In the genomic region with DNA sequence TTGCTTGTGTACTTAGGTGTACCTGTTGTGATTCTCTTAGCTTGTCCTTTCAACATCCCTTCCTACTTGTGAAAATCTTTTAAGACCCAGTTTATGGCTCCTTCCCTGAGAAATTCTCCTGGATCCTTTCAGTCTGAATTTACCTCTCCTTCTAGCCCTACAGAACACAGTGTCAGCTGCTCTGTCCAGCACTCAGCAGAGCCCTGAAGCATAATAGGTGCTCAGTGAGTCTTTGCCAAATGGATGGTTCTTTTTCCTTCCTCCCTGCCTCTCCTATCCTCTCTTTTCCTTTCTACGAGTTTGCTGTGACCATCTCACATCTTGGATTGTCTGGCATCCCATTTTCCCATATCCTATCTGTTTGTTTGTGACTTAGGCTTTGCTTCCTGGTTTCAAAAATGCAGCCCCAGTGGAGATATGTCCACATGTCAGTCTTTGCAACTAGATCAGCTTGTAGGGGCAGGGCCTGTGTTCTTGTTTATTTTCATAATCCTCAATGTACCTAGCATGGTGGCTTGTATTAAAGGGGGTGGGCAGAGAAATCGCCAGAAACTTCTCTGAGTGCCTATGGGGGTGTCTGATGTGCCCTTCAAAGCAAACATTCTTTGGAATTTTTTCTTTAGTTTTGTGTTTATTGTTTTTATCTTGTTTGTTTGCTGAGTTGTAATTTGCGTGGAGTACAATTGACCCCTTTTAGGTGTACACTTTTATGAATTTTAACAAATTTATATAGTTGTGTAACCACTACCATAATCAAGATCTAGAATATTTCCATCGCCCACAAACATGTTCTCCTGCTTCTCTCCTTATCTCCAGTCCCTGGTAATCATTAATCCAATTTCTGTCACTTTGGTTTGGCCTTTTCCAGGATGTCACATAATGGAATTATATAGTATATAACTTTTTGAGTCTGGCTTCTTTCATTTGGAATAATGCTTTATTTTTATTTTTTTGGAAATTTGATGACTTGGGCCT, we compare ENCODE assay signal across 1 cellular context.
TF ChIP-seq lines count a peak whose summit lies in the region.

No MANE protein-coding gene starts in this region.

TF ChIP-seq in HepG2, 621 proteins besides CTCF, POLR2A, EP300 and RAD21 (continued from another document and continues in another):
- TF ChIP-seq, protein P1, sequence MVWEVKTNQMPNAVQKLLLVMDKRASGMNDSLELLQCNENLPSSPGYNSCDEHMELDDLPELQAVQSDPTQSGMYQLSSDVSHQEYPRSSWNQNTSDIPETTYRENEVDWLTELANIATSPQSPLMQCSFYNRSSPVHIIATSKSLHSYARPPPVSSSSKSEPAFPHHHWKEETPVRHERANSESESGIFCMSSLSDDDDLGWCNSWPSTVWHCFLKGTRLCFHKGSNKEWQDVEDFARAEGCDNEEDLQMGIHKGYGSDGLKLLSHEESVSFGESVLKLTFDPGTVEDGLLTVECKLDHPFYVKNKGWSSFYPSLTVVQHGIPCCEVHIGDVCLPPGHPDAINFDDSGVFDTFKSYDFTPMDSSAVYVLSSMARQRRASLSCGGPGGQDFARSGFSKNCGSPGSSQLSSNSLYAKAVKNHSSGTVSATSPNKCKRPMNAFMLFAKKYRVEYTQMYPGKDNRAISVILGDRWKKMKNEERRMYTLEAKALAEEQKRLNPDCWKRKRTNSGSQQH (CRISPR knock-in tag; IDR thresholded peaks at IDR 0.05; ENCODE audit: low read depth): no peak
- no peak for TF ChIP-seq ZMAT3 (CRISPR knock-in tag; conservative IDR thresholded peaks at IDR 0.05)
- TF ChIP-seq, protein P2, sequence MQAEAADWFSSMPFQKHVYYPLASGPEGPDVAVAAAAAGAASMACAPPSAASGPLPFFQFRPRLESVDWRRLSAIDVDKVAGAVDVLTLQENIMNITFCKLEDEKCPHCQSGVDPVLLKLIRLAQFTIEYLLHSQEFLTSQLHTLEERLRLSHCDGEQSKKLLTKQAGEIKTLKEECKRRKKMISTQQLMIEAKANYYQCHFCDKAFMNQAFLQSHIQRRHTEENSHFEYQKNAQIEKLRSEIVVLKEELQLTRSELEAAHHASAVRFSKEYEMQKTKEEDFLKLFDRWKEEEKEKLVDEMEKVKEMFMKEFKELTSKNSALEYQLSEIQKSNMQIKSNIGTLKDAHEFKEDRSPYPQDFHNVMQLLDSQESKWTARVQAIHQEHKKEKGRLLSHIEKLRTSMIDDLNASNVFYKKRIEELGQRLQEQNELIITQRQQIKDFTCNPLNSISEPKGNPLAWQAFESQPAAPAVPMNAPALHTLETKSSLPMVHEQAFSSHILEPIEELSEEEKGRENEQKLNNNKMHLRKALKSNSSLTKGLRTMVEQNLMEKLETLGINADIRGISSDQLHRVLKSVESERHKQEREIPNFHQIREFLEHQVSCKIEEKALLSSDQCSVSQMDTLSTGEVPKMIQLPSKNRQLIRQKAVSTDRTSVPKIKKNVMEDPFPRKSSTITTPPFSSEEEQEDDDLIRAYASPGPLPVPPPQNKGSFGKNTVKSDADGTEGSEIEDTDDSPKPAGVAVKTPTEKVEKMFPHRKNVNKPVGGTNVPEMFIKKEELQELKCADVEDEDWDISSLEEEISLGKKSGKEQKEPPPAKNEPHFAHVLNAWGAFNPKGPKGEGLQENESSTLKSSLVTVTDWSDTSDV (CRISPR knock-in tag; IDR thresholded peaks at IDR 0.05): no peak
- peak; percentile 37; the same call in 1 of the 2 replicates for TF ChIP-seq FOXJ3 (CRISPR knock-in tag; IDR thresholded peaks at IDR 0.05; ENCODE audit: borderline replicate concordance)
- TF ChIP-seq, protein P3, sequence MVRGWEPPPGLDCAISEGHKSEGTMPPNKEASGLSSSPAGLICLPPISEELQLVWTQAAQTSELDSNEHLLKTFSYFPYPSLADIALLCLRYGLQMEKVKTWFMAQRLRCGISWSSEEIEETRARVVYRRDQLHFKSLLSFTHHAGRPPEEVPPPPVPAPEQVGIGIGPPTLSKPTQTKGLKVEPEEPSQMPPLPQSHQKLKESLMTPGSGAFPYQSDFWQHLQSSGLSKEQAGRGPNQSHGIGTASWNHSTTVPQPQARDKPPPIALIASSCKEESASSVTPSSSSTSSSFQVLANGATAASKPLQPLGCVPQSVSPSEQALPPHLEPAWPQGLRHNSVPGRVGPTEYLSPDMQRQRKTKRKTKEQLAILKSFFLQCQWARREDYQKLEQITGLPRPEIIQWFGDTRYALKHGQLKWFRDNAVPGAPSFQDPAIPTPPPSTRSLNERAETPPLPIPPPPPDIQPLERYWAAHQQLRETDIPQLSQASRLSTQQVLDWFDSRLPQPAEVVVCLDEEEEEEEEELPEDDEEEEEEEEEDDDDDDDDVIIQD (CRISPR knock-in tag; IDR thresholded peaks at IDR 0.05; ENCODE audit: low read depth): no peak
- no peak for TF ChIP-seq ARHGAP35 (CRISPR knock-in tag; IDR thresholded peaks at IDR 0.05; ENCODE audit: borderline replicate concordance)
- no peak for TF ChIP-seq FOXP1 (IDR thresholded peaks at IDR 0.05)
- peak; percentile 27; the same call in 1 of the 2 replicates for TF ChIP-seq FOXP1 (CRISPR knock-in tag; IDR thresholded peaks at IDR 0.05)
- TF ChIP-seq SSRP1 (CRISPR knock-in tag; IDR thresholded peaks at IDR 0.05): no peak
- no peak for TF ChIP-seq THYN1 (CRISPR knock-in tag; IDR thresholded peaks at IDR 0.05; ENCODE audit: borderline replicate concordance, low read depth)
- no peak for TF ChIP-seq ZNF761 (CRISPR knock-in tag; conservative IDR thresholded peaks at IDR 0.05)
- TF ChIP-seq SOX13 (IDR thresholded peaks at IDR 0.05): no peak
- TF ChIP-seq SOX13 (CRISPR knock-in tag; conservative IDR thresholded peaks at IDR 0.05 in 1 of 2, IDR thresholded peaks at IDR 0.05 in 1 of 2): no peak; a peak in 1 of 4 replicates
- no peak for TF ChIP-seq FOSL1 (CRISPR knock-in tag; IDR thresholded peaks at IDR 0.05; ENCODE audit: borderline replicate concordance)
- no peak for TF ChIP-seq HOXA5 (CRISPR knock-in tag; IDR thresholded peaks at IDR 0.05)
- no peak for TF ChIP-seq FIP1L1 (IDR thresholded peaks at IDR 0.05; ENCODE audit: borderline replicate concordance, insufficient read depth, low read depth, low read length)
- TF ChIP-seq, protein P4, sequence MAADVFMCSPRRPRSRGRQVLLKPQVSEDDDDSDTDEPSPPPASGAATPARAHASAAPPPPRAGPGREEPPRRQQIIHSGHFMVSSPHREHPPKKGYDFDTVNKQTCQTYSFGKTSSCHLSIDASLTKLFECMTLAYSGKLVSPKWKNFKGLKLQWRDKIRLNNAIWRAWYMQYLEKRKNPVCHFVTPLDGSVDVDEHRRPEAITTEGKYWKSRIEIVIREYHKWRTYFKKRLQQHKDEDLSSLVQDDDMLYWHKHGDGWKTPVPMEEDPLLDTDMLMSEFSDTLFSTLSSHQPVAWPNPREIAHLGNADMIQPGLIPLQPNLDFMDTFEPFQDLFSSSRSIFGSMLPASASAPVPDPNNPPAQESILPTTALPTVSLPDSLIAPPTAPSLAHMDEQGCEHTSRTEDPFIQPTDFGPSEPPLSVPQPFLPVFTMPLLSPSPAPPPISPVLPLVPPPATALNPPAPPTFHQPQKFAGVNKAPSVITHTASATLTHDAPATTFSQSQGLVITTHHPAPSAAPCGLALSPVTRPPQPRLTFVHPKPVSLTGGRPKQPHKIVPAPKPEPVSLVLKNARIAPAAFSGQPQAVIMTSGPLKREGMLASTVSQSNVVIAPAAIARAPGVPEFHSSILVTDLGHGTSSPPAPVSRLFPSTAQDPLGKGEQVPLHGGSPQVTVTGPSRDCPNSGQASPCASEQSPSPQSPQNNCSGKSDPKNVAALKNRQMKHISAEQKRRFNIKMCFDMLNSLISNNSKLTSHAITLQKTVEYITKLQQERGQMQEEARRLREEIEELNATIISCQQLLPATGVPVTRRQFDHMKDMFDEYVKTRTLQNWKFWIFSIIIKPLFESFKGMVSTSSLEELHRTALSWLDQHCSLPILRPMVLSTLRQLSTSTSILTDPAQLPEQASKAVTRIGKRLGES (CRISPR knock-in tag; IDR thresholded peaks at IDR 0.05; ENCODE audit: borderline replicate concordance): no peak
- peak; percentile 36; the same call in 1 of the 2 replicates for TF ChIP-seq GATAD2A (CRISPR knock-in tag; IDR thresholded peaks at IDR 0.05)
- no peak for TF ChIP-seq STAG1 (CRISPR knock-in tag; IDR thresholded peaks at IDR 0.05)
- no peak for TF ChIP-seq PHF5A (CRISPR knock-in tag; IDR thresholded peaks at IDR 0.05; ENCODE audit: low read depth, unreplicated experiment)
- TF ChIP-seq, protein P5, sequence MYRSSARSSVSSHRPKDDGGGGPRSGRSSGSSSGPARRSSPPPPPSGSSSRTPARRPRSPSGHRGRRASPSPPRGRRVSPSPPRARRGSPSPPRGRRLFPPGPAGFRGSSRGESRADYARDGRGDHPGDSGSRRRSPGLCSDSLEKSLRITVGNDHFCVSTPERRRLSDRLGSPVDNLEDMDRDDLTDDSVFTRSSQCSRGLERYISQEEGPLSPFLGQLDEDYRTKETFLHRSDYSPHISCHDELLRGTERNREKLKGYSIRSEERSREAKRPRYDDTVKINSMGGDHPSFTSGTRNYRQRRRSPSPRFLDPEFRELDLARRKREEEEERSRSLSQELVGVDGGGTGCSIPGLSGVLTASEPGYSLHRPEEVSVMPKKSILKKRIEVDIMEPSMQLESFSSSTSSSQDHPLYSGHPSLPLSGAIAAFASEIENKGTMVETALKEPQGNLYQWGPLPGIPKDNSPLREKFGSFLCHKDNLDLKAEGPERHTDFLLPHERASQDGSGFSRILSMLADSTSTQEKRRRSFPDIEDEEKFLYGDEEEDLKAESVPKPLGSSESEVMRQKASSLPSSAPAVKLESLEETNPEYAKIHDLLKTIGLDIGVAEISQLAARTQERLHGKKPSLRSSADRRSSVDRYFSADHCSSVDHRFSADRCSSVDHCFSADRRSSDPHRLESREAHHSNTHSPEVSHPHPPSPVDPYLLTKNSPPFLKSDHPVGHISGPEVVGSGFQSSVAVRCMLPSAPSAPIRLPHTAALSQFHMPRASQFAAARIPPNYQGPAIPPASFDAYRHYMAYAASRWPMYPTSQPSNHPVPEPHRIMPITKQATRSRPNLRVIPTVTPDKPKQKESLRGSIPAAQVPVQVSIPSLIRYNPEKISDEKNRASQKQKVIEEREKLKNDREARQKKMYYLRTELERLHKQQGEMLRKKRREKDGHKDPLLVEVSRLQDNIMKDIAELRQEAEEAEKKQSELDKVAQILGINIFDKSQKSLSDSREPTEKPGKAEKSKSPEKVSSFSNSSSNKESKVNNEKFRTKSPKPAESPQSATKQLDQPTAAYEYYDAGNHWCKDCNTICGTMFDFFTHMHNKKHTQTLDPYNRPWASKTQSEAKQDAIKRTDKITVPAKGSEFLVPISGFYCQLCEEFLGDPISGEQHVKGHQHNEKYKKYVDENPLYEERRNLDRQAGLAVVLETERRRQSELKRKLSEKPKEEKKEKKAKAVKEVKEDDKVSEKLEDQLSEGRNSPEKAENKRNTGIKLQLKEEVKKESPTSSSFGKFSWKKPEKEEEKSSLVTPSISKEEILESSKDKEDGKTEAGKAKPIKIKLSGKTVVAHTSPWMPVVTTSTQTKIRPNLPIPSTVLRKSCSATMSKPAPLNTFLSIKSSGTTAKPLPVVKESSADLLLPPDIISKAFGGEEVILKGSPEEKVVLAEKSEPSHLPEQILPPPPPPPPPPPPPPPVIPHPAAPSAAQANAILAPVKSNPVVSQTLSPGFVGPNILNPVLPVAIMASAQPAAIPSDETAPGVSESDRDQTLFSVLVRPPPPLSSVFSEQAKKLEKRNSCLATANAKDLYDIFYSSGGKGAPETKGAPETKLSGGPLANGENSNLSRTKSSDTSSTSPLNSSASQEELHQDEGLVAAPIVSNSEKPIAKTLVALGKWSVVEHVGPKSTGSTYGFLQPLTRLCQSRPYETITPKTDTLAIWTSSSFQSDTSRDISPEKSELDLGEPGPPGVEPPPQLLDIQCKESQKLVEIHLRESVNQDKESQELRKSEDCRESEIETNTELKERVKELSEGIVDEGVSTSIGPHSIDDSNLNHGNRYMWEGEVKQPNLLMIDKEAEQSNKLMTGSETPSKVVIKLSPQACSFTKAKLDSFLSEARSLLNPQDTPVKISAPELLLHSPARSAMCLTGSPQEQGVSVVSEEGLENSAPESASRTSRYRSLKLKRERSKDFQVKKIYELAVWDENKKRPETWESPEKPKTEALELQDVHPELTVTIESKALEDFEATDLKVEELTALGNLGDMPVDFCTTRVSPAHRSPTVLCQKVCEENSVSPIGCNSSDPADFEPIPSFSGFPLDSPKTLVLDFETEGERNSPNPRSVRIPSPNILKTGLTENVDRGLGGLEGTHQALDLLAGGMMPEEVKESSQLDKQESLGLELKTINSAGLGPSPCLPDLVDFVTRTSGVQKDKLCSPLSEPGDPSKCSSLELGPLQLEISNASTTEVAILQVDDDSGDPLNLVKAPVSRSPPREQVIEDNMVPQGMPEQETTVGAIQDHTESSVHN (CRISPR knock-in tag; IDR thresholded peaks at IDR 0.05): no peak
- TF ChIP-seq LCORL (IDR thresholded peaks at IDR 0.05): no peak
- TF ChIP-seq LCORL (CRISPR knock-in tag; IDR thresholded peaks at IDR 0.05): 0 out of 2 replicates have a peak, but pooled peaks have one; percentile 30
- no peak for TF ChIP-seq RFX1 (IDR thresholded peaks at IDR 0.05)
- TF ChIP-seq ZNF180 (CRISPR knock-in tag; IDR thresholded peaks at IDR 0.05; ENCODE audit: borderline replicate concordance, low read depth): no peak
- 0 out of 2 replicates have a peak, but pooled peaks have one; percentile 48 for TF ChIP-seq NFIC (IDR thresholded peaks at IDR 0.05; ENCODE audit: low read length)
- TF ChIP-seq, protein P6, sequence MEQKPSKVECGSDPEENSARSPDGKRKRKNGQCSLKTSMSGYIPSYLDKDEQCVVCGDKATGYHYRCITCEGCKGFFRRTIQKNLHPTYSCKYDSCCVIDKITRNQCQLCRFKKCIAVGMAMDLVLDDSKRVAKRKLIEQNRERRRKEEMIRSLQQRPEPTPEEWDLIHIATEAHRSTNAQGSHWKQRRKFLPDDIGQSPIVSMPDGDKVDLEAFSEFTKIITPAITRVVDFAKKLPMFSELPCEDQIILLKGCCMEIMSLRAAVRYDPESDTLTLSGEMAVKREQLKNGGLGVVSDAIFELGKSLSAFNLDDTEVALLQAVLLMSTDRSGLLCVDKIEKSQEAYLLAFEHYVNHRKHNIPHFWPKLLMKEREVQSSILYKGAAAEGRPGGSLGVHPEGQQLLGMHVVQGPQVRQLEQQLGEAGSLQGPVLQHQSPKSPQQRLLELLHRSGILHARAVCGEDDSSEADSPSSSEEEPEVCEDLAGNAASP (CRISPR knock-in tag; IDR thresholded peaks at IDR 0.05; ENCODE audit: borderline replicate concordance): no peak
- no peak for TF ChIP-seq SPEN (CRISPR knock-in tag; IDR thresholded peaks at IDR 0.05; ENCODE audit: low read depth)
- TF ChIP-seq, protein P7, sequence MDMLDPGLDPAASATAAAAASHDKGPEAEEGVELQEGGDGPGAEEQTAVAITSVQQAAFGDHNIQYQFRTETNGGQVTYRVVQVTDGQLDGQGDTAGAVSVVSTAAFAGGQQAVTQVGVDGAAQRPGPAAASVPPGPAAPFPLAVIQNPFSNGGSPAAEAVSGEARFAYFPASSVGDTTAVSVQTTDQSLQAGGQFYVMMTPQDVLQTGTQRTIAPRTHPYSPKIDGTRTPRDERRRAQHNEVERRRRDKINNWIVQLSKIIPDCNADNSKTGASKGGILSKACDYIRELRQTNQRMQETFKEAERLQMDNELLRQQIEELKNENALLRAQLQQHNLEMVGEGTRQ (IDR thresholded peaks at IDR 0.05; ENCODE audit: low read depth, low read length): no peak
- TF ChIP-seq, protein P7 (CRISPR knock-in tag; IDR thresholded peaks at IDR 0.05; ENCODE audit: borderline replicate concordance): no peak
- TF ChIP-seq NFKBIZ (CRISPR knock-in tag; IDR thresholded peaks at IDR 0.05): no peak
- TF ChIP-seq PAF1 (CRISPR knock-in tag; IDR thresholded peaks at IDR 0.05): no peak
